In the genomic region with DNA sequence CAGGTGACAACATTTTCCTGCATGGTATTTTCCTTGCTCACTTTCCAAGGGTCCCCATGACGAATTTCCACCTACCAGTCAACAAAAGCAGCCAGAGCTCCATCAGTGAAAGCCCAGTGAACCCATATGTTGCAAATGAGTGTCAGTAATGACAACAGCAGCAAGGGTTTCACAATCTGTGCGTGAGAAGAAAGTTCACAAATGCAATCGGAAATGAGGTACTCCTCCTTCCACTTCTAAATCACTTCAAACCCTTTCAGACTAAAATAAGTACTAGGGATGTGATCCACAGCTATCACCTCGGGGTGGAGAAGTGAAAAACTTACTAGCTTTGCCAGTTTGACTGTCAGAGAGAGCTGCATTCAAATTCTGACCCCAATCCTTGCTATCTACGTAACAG, we compare ENCODE assay signal across 12 cellular contexts. TPM values are rescaled to one million over a fixed set of nuclear protein-coding genes. Genes with fewer than 3 reads are reported as not detected.
DNase-seq lines count a peak whose midpoint lies in the region; ATAC-seq, FAIRE-seq and TF ChIP-seq lines count a peak whose summit lies in the region.
"Had no signal": no experiment of that assay in that cellular context is flagged by ENCODE, and none has a peak within 500 bp of the region (broad histone marks: within the 10 kb centered on the region; RNA-seq: fewer than 3 reads in every experiment).

No MANE protein-coding gene starts in this region.

- ATAC-seq in GM19025 (IDR thresholded peaks at IDR 0.05; ENCODE audit: low read depth, unreplicated experiment) (peak; percentile 88), HG02870 (IDR thresholded peaks at IDR 0.05; ENCODE audit: unreplicated experiment) (peak; percentile 60), HG02981 (IDR thresholded peaks at IDR 0.05; ENCODE audit: unreplicated experiment) (no peak)
- ATAC-seq: left colon, psoas muscle, WTC11 had no signal

- DNase-seq in OCI-M1 (lab: John Stamatoyannopoulos, UW) (peak; percentile 57), renal cortical epithelial cell (ENCODE audit: low read depth) (peak; percentile 93), H54 (ENCODE audit: insufficient read length, low spot score) (no peak)
- DNase-seq in activated CD8-positive, alpha-beta memory T cell treated with anti-CD3 and anti-CD28 coated beads, Interleukin-2, amount 50 U/mL, for 4 hours: no peak
- DNase-seq: activated naive CD8-positive, alpha-beta T cell treated with anti-CD3 and anti-CD28 coated beads, Interleukin-2, amount 10 ng/mL, durations not matched to agents 7 days and 5 days; left colon; Peyer's patch; psoas muscle had no signal

- FAIRE-seq in H54 (lab: Jason Lieb, UNC): no peak

- no peak for TF ChIP-seq POLR2A in H54 (IDR thresholded peaks at IDR 0.05; ENCODE audit: low read depth, low read length)

RNA-seq across cellular contexts. Expression of a gene that starts 55.6 kb away (rescaled TPM):
- 55.0 and 63.0 TPM in 2 replicates for total RNA-seq in renal cortical epithelial cell

Comparison
In these comparisons a context has a peak if more than half of its experiments do, and no peak if none do; other contexts are left out.
1. DNase-seq: peak in OCI-M1 (single experiment) and renal cortical epithelial cell (single experiment); none in H54 (single experiment) and activated CD8-positive, alpha-beta memory T cell treated with anti-CD3 and anti-CD28 coated beads, Interleukin-2, amount 50 U/mL, for 4 hours (single experiment).